16 cellular contexts compared by ENCODE assay signal in genomic region chr22:19998991-19999820, GRCh38. TPM values are rescaled to one million over a fixed set of nuclear protein-coding genes. Genes with fewer than 3 reads are reported as not detected.
DNase-seq lines count a peak whose midpoint lies in the region; ATAC-seq, FAIRE-seq and TF ChIP-seq lines count a peak whose summit lies in the region.
"Had no signal": no experiment of that assay in that cellular context is flagged by ENCODE, and none has a peak within 500 bp of the region (broad histone marks: within the 10 kb centered on the region; RNA-seq: fewer than 3 reads in every experiment).

No MANE protein-coding gene starts in this region.

- no peaks in the 10 kb centered on the region for H3F3A ChIP-seq in neural cell (ENCODE audit: insufficient read depth, low read length, poor library complexity, severe bottlenecking)

- intact Hi-C loops in endothelial cell of umbilical vein (cut with micrococcal nuclease): loop anchor here (1.0 to 2.0 kb wide), 2 partner anchors 22 to 29 kb away; partner anchors contain the start of gene TANGO2

- H3K27ac ChIP-seq in BLaER1 (0 out of 2 replicates have a peak overlapping the region, but pooled peaks have one; percentile 50), endothelial cell of umbilical vein (ENCODE audit: insufficient read depth, low read depth, low read length) (peak overlapping the region; percentile 52), neural cell (ENCODE audit: low read length) (no peak overlapping the region)
- H3K27ac ChIP-seq: breast epithelium, HL-60, KMS-11 had no signal

- TF ChIP-seq POLR2A in endothelial cell of umbilical vein (IDR thresholded peaks at IDR 0.05; ENCODE audit: low read depth, low read length): no peak

- H3K4me1 ChIP-seq in BLaER1 (peaks cover 86% of the 10 kb centered on the region), endothelial cell of umbilical vein (ENCODE audit: control insufficient read depth, extremely low read depth, insufficient read depth, low read length) (peaks cover 47% of the 10 kb centered on the region)

- TF ChIP-seq RAD21 in neural cell (conservative IDR thresholded peaks at IDR 0.05): no peak

- H3K36me3 ChIP-seq in BLaER1 (no peaks in the 10 kb centered on the region; the same call in 1 of the 2 replicates), endothelial cell of umbilical vein (ENCODE audit: control insufficient read depth in 2 of 2, extremely low read depth in 1 of 2, insufficient read depth in 2 of 2, low read length in 2 of 2) (no peaks in the 10 kb centered on the region), neural cell (ENCODE audit: insufficient read depth, low read length) (no peaks in the 10 kb centered on the region)
- H3K36me3 ChIP-seq: breast epithelium had no signal

- H2AFZ ChIP-seq in endothelial cell of umbilical vein (ENCODE audit: low read depth, low read length) (no peak overlapping the region), neural cell (ENCODE audit: low read depth, low read length) (no peak overlapping the region)

- ATAC-seq in HG02623 (IDR thresholded peaks at IDR 0.05; ENCODE audit: unreplicated experiment): no peak

- H3K9me3 ChIP-seq in BLaER1 (peaks cover 11% of the 10 kb centered on the region), endothelial cell of umbilical vein (replicated peaks; ENCODE audit: control insufficient read depth, insufficient read depth, low read length) (peaks cover 4% of the 10 kb centered on the region), neural cell (ENCODE audit: low read length) (no peaks in the 10 kb centered on the region)

- CTCF ChIA-PET in endothelial cell of umbilical vein (lab: Charles Lee): interaction anchor here (0.8 to 3.4 kb wide), 6 partner anchors 11 to 52 kb away, joined by 3 to 19 read pairs (median 3); no protein-coding TSS in a partner anchor

- H3K4me3 ChIP-seq in BLaER1 (no peak overlapping the region), endothelial cell of umbilical vein (replicated peaks in 1 of 3; ENCODE audit: insufficient read depth in 1 of 3, low read depth in 1 of 3, low read length in 3 of 3) (no peak overlapping the region), neural cell (ENCODE audit: low read length) (peak overlapping the region; percentile 7)
- H3K4me3 ChIP-seq: breast epithelium had no signal

- FAIRE-seq in endothelial cell of umbilical vein (lab: Jason Lieb, UNC): no peak

- H3K27me3 ChIP-seq in BLaER1 (no peaks in the 10 kb centered on the region), endothelial cell of umbilical vein (ENCODE audit: control insufficient read depth in 2 of 2, insufficient read depth in 2 of 2, low read length in 2 of 2) (no peaks in the 10 kb centered on the region), neural cell (ENCODE audit: insufficient read depth, low read depth, low read length) (no peaks in the 10 kb centered on the region)
- H3K27me3 ChIP-seq: breast epithelium had no signal

- H3K4me2 ChIP-seq in BLaER1: peak overlapping the region; percentile 78
- H3K4me2 ChIP-seq in endothelial cell of umbilical vein (ENCODE audit: insufficient read depth, low read length): no peak overlapping the region
- no peak overlapping the region for H3K4me2 ChIP-seq in neural cell (ENCODE audit: low read length)
- H3K4me2 ChIP-seq: KMS-11 had no signal

- H3K79me2 ChIP-seq in endothelial cell of umbilical vein (ENCODE audit: control insufficient read depth, insufficient read depth, low read length): no peaks in the 10 kb centered on the region
- H3K79me2 ChIP-seq in neural cell (replicated peaks; ENCODE audit: insufficient read depth, low read length): no peaks in the 10 kb centered on the region

- H3K9me1 ChIP-seq in endothelial cell of umbilical vein (replicated peaks; ENCODE audit: control insufficient read depth, extremely low read depth, insufficient read depth, low read length): no peaks in the 10 kb centered on the region

- no peaks in the 10 kb centered on the region for H3K9me2 ChIP-seq in neural cell (ENCODE audit: insufficient read depth, low read length)

- dilution Hi-C loops in endothelial cell of umbilical vein (cut with MboI; ENCODE audit: extremely low pct_ligation_motif_present, low sequenced_read_pairs): no loop called here

- TF ChIP-seq EP300 in neural cell (conservative IDR thresholded peaks at IDR 0.05; ENCODE audit: poor library complexity, severe bottlenecking): no peak

- TF ChIP-seq CTCF in endothelial cell of umbilical vein (IDR thresholded peaks at IDR 0.05; ENCODE audit: extremely low read depth in 1 of 2, insufficient read depth in 1 of 2, low read depth in 1 of 2, low read length in 2 of 2): no peak
- TF ChIP-seq CTCF in neural cell (IDR thresholded peaks at IDR 0.05; ENCODE audit: poor library complexity, severe bottlenecking): no peak

- BruUV-seq in endothelial cell of umbilical vein (replicated peaks; lab: Mats Ljungman, UMichigan): no TSS peak

- no peaks in the 10 kb centered on the region for H4K20me1 ChIP-seq in BLaER1
- H4K20me1 ChIP-seq in endothelial cell of umbilical vein (replicated peaks; ENCODE audit: control insufficient read depth, extremely low read depth, insufficient read depth, low read length): no peaks in the 10 kb centered on the region
- no peaks in the 10 kb centered on the region for H4K20me1 ChIP-seq in neural cell (ENCODE audit: insufficient read depth)

- POLR2A ChIA-PET in endothelial cell of umbilical vein (lab: Charles Lee): interaction anchor here (0.7 to 0.8 kb wide), 2 partner anchors 13 to 15 kb away, joined by 3 read pairs; no protein-coding TSS in a partner anchor

- no peak overlapping the region for H3K9ac ChIP-seq in BLaER1
- no peak overlapping the region for H3K9ac ChIP-seq in endothelial cell of umbilical vein (replicated peaks; ENCODE audit: extremely low read depth, insufficient read depth, low read length)
- H3K9ac ChIP-seq in neural cell (ENCODE audit: low read length): peak overlapping the region; percentile 26
- H3K9ac ChIP-seq: KMS-11 had no signal

- DNase-seq in NCI-H146 (lab: John Stamatoyannopoulos, UW): peak; percentile 80
- no peak for DNase-seq in endothelial cell of umbilical vein (ENCODE audit: low read depth, low spot score)
- DNase-seq in SKM-1 (lab: John Stamatoyannopoulos, UW; ENCODE audit: unreplicated experiment): no peak
- DNase-seq in NCI-H526 (lab: John Stamatoyannopoulos, UW): no peak
- DNase-seq in NCI-H2029 treated with DMSO at 0.1 percent for 48 hours (lab: John Stamatoyannopoulos, UW): no peak
- DNase-seq: activated CD4-positive, alpha-beta T cell treated with anti-CD3 and anti-CD28 coated beads for 4 hours; effector memory CD4-positive, alpha-beta T cell; naive B cell; NCI-H1105; NCI-H2227 treated with DMSO at 0.1 percent for 48 hours had no signal

TF ChIP-seq in neural cell, 6 proteins besides CTCF, POLR2A, EP300 and RAD21 (continues in another document):
- no peak for TF ChIP-seq POLR2AphosphoS5 (IDR thresholded peaks at IDR 0.05)
- no peak for TF ChIP-seq MXI1 (conservative IDR thresholded peaks at IDR 0.05; ENCODE audit: poor library complexity, severe bottlenecking)
- TF ChIP-seq TAF1 (IDR thresholded peaks at IDR 0.05; ENCODE audit: low read depth): no peak

RNA-seq across cellular contexts. Expression of gene ARVCF, which starts 17.4 kb away (rescaled TPM):
- total RNA-seq in endothelial cell of umbilical vein: 105 and 109 TPM in 2 replicates
- 81.3 and 83.6 TPM in 2 replicates for polyA plus RNA-seq in endothelial cell of umbilical vein
- 30.5 and 49.1 TPM in 2 replicates for polyA plus RNA-seq in endothelial cell of umbilical vein (2011; cell fraction: cytosol; rRNA removed)
- 288 and 295 TPM in 2 replicates for polyA plus RNA-seq in endothelial cell of umbilical vein (2011; cell fraction: nucleus; rRNA removed)
- polyA plus RNA-seq in endothelial cell of umbilical vein (2012): 22.8 and 27.5 TPM in 2 replicates
- 43.0 and 52.9 TPM in 2 replicates for polyA minus RNA-seq in endothelial cell of umbilical vein
- 1.7 TPM for polyA minus RNA-seq in endothelial cell of umbilical vein (2011; cell fraction: cytosol; rRNA and poly(A)+ RNA removed)
- 58.2 and 105 TPM in 2 replicates for polyA minus RNA-seq in endothelial cell of umbilical vein (2011; cell fraction: nucleus; rRNA and poly(A)+ RNA removed)
- polyA plus RNA-seq in neural cell: 112 and 134 TPM in 2 replicates
- polyA minus RNA-seq in neural cell: 89.7 and 109 TPM in 2 replicates

RNA-seq across cellular contexts. Expression of gene TANGO2, which starts 21.7 kb away (rescaled TPM):
- 33.2 and 40.0 TPM in 2 replicates for total RNA-seq in endothelial cell of umbilical vein
- polyA plus RNA-seq in endothelial cell of umbilical vein: 49.3 and 59.5 TPM in 2 replicates
- polyA plus RNA-seq in endothelial cell of umbilical vein (2011; cell fraction: cytosol; rRNA removed): 34.3 and 36.5 TPM in 2 replicates
- polyA plus RNA-seq in endothelial cell of umbilical vein (2011; cell fraction: nucleus; rRNA removed): 48.4 and 53.3 TPM in 2 replicates
- polyA plus RNA-seq in endothelial cell of umbilical vein (2012): 20.4 and 20.9 TPM in 2 replicates
- 82.2 and 90.8 TPM in 2 replicates for polyA minus RNA-seq in endothelial cell of umbilical vein
- 10.1 TPM for polyA minus RNA-seq in endothelial cell of umbilical vein (2011; cell fraction: cytosol; rRNA and poly(A)+ RNA removed)
- polyA minus RNA-seq in endothelial cell of umbilical vein (2011; cell fraction: nucleus; rRNA and poly(A)+ RNA removed): 22.9 and 23.8 TPM in 2 replicates
- 12.7 and 15.4 TPM in 2 replicates for polyA plus RNA-seq in neural cell
- 14.0 and 14.1 TPM in 2 replicates for polyA minus RNA-seq in neural cell

RNA-seq across cellular contexts. Expression of gene TXNRD2, which starts 57.6 kb away (rescaled TPM):
- 211 and 245 TPM in 2 replicates for total RNA-seq in endothelial cell of umbilical vein
- polyA plus RNA-seq in endothelial cell of umbilical vein (440 and 511 TPM in 2 replicates), neural cell (3.5 and 4.1 TPM in 2 replicates)
- 259 and 341 TPM in 2 replicates for polyA plus RNA-seq in endothelial cell of umbilical vein (2011; cell fraction: cytosol; rRNA removed)
- polyA plus RNA-seq in endothelial cell of umbilical vein (2011; cell fraction: nucleus; rRNA removed): 576 and 663 TPM in 2 replicates
- 102 and 113 TPM in 2 replicates for polyA plus RNA-seq in endothelial cell of umbilical vein (2012)
- polyA minus RNA-seq in endothelial cell of umbilical vein (102 and 126 TPM in 2 replicates), neural cell (2.7 and 4.4 TPM in 2 replicates)
- 25.2 TPM for polyA minus RNA-seq in endothelial cell of umbilical vein (2011; cell fraction: cytosol; rRNA and poly(A)+ RNA removed)
- 91.1 and 144 TPM in 2 replicates for polyA minus RNA-seq in endothelial cell of umbilical vein (2011; cell fraction: nucleus; rRNA and poly(A)+ RNA removed)

RNA-seq across cellular contexts. Expression of gene COMT, which starts 57.6 kb away (rescaled TPM):
- total RNA-seq in endothelial cell of umbilical vein: 221 and 246 TPM in 2 replicates
- polyA plus RNA-seq in endothelial cell of umbilical vein (537 and 579 TPM in 2 replicates), neural cell (14.2 and 27.6 TPM in 2 replicates)
- 320 and 379 TPM in 2 replicates for polyA plus RNA-seq in endothelial cell of umbilical vein (2011; cell fraction: cytosol; rRNA removed)
- polyA plus RNA-seq in endothelial cell of umbilical vein (2011; cell fraction: nucleus; rRNA removed): 183 and 186 TPM in 2 replicates
- 145 and 199 TPM in 2 replicates for polyA plus RNA-seq in endothelial cell of umbilical vein (2012)
- polyA minus RNA-seq in endothelial cell of umbilical vein (206 and 246 TPM in 2 replicates), neural cell (7.1 and 8.7 TPM in 2 replicates)
- 31.5 TPM for polyA minus RNA-seq in endothelial cell of umbilical vein (2011; cell fraction: cytosol; rRNA and poly(A)+ RNA removed)
- polyA minus RNA-seq in endothelial cell of umbilical vein (2011; cell fraction: nucleus; rRNA and poly(A)+ RNA removed): 38.0 and 46.4 TPM in 2 replicates

Comparison
In these comparisons a context has a peak if more than half of its experiments do, and no peak if none do; other contexts are left out.
1. RNA of gene TXNRD2, which starts 57.6 kb away (polyA plus RNA-seq): 102 to 663 TPM in endothelial cell of umbilical vein; 3.5 to 4.1 TPM in neural cell; every median in the first group is over 10 times any median in the second.